Comparison of ENCODE assay signal across 8 cellular contexts in the genomic region with DNA sequence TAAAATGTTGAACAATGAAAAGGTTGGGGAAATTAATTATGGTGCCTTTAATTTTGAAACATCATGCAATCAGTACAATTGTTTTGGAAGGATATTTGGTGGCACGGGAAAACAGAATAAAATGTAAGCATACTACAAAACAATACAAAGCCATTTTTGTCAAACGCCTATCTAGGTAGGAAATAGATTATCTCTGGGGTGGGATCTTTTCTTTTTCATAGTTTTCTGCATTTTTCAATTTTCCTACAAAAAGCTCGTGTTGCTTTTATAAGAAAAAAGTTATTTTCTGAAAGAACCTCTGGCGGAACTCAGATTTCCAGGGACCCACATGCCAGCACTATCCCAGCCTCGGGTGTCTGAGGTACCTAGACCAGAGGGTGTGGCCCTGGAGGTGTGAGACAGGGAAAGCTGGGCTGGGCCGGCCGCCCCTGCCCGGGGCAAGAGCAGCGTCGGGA. TPM values are rescaled to one million over a fixed set of nuclear protein-coding genes. Genes with fewer than 3 reads are reported as not detected.
DNase-seq lines count a peak whose midpoint lies in the region; ATAC-seq and TF ChIP-seq lines count a peak whose summit lies in the region.

No MANE protein-coding gene starts in this region.

- H3K4me1 ChIP-seq in heart left ventricle (peaks cover 2 to 37% (median 30%) of the 10 kb centered on the region in 12 donors), upper lobe of right lung (peaks cover 27% of the 10 kb centered on the region)

- H3K27me3 ChIP-seq in heart left ventricle (no peaks in the 10 kb centered on the region), upper lobe of right lung (no peaks in the 10 kb centered on the region)

- POLR2A ChIA-PET in MCF 10A (lab: Yijun Ruan, JAX): interaction anchor here (0.6 to 4.3 kb wide), 23 partner anchors 9 to 746 kb away, joined by 3 to 45 read pairs (median 4); a partner anchor contains a TSS

- ATAC-seq in heart left ventricle (no peak), memory B cell (ENCODE audit: low read depth) (peak; percentile 0), upper lobe of right lung (no peak), GM21619 (IDR thresholded peaks at IDR 0.05; ENCODE audit: unreplicated experiment) (no peak)
- no peak for ATAC-seq in activated CD4-positive, CD25-positive, alpha-beta regulatory T cell treated with anti-CD3 and anti-CD28 coated beads, Interleukin-2, amount 50 U/mL, for 24 hours

- H3K36me3 ChIP-seq in heart left ventricle (no peaks in the 10 kb centered on the region), upper lobe of right lung (no peaks in the 10 kb centered on the region)

- H3K27me3 Mint-ChIP-seq in MCF 10A (ENCODE audit: insufficient read depth, unreplicated experiment) (no peaks in the 10 kb centered on the region), memory B cell (no peaks in the 10 kb centered on the region)

- no peak overlapping the region for H3K27ac Mint-ChIP-seq in MCF 10A (ENCODE audit: low read depth, unreplicated experiment)
- peak overlapping the region; percentile 68 for H3K27ac Mint-ChIP-seq in memory B cell

- H3K4me3 Mint-ChIP-seq in MCF 10A (ENCODE audit: unreplicated experiment) (peak overlapping the region; percentile 93), memory B cell (peak overlapping the region; percentile 95)

- H3K4me1 Mint-ChIP-seq in MCF 10A (ENCODE audit: insufficient read depth, unreplicated experiment): peaks cover 14% of the 10 kb centered on the region
- H3K4me1 Mint-ChIP-seq in memory B cell: peaks cover 24% of the 10 kb centered on the region

- CTCF ChIA-PET in MCF 10A (lab: Yijun Ruan, JAX): interaction anchor here (0.7 to 1.2 kb wide), 3 partner anchors 9 to 52 kb away, joined by 3 to 4 read pairs (median 4); no protein-coding TSS in a partner anchor

- H3K36me3 Mint-ChIP-seq in MCF 10A (ENCODE audit: insufficient read depth, unreplicated experiment): no peaks in the 10 kb centered on the region
- H3K36me3 Mint-ChIP-seq in memory B cell: no peaks in the 10 kb centered on the region

- BruUV-seq in MCF 10A (replicated peaks; lab: Mats Ljungman, UMichigan): TSS peak; percentile 48

- DNase-seq in heart left ventricle (no peak), cardiac septum (ENCODE audit: low spot score) (no peak), MCF 10A (ENCODE audit: unreplicated experiment) (no peak), memory B cell (ENCODE audit: low spot score in 2 of 2) (no peak), upper lobe of right lung (no peak), epidermal melanocyte (ENCODE audit: insufficient read length, low spot score) (no peak)

- H3K27ac ChIP-seq in heart left ventricle (peak overlapping the region; percentile 51 to 91 (median 84)), upper lobe of right lung (peak overlapping the region; percentile 82)

- H3K9me3 Mint-ChIP-seq in MCF 10A (ENCODE audit: unreplicated experiment) (no peaks in the 10 kb centered on the region), memory B cell (no peaks in the 10 kb centered on the region)

- WGBS in heart left ventricle, 4 donors: 9 to 15% (median 14%) methylated on average over 10 of the region's 10 CpGs

- TF ChIP-seq CTCF in heart left ventricle (IDR thresholded peaks at IDR 0.05) (no peak), MCF 10A (IDR thresholded peaks at IDR 0.05; ENCODE audit: unreplicated experiment) (no peak), upper lobe of right lung (IDR thresholded peaks at IDR 0.05) (no peak)

- H3K9me3 ChIP-seq in heart left ventricle: no peaks in the 10 kb centered on the region
- H3K9me3 ChIP-seq in upper lobe of right lung: no peaks in the 10 kb centered on the region

- intact Hi-C loops in heart left ventricle (cut with DNase I): loop anchor here in 4 of 10 donors (5.0 to 10.0 kb wide), 3 partner anchors 56 to 81 kb away; a partner anchor contains a TSS
- intact Hi-C loops in cardiac septum (cut with DNase I): loop anchor here (5.0 kb wide), 2 partner anchors 76 to 151 kb away; a partner anchor contains a TSS
- intact Hi-C loops in MCF 10A (cut with micrococcal nuclease): no loop called here
- intact Hi-C loops in upper lobe of right lung (cut with DNase I): no loop called here

- H3K4me3 ChIP-seq in heart left ventricle: peak overlapping the region; percentile 12 to 96 (median 78)
- H3K4me3 ChIP-seq in upper lobe of right lung: peak overlapping the region; percentile 78

- no peak for TF ChIP-seq POLR2A in heart left ventricle (IDR thresholded peaks at IDR 0.05)

RNA-seq across cellular contexts. Expression of a gene that starts 1.0 kb away (rescaled TPM):
- 100 to 1,000 TPM in 1 of 9 donors, 10 to 100 TPM in 8; 31.0 to 102 (median 58.0) TPM for total RNA-seq in heart left ventricle
- polyA plus RNA-seq in heart left ventricle: 10 to 100 TPM; 20.5 to 70.9 TPM
- total RNA-seq in cardiac septum: 101 TPM
- 12.8 and 13.8 TPM in 2 replicates for total RNA-seq in MCF 10A (2022)
- 57.5 TPM for total RNA-seq in upper lobe of right lung

RNA-seq across cellular contexts. Expression of a gene that starts 20.6 kb away (rescaled TPM):
- total RNA-seq in heart left ventricle (10 to 100 TPM; 23.0 to 48.0 (median 40.6) TPM), cardiac septum (39.4 TPM), MCF 10A (2022) (36.5 and 38.7 TPM in 2 replicates), upper lobe of right lung (16.1 TPM)
- 10 to 100 TPM; 52.7 to 54.9 TPM for polyA plus RNA-seq in heart left ventricle
